ENCODE assay signal across 1 cellular context in genomic region chr1:205313681-205314308, GRCh38.
TF ChIP-seq lines count a peak whose summit lies in the region.

No MANE protein-coding gene starts in this region.

TF ChIP-seq in HepG2, 621 proteins besides CTCF, POLR2A, EP300 and RAD21:
- TF ChIP-seq ZNF687 (CRISPR knock-in tag; IDR thresholded peaks at IDR 0.05) (peak; percentile 37; the same call in 1 of the 2 replicates), DR1 (CRISPR knock-in tag; IDR thresholded peaks at IDR 0.05) (no peak), ZNF264 (CRISPR knock-in tag; IDR thresholded peaks at IDR 0.05) (no peak), SP4 (CRISPR knock-in tag; IDR thresholded peaks at IDR 0.05) (no peak), ZFY (CRISPR knock-in tag; IDR thresholded peaks at IDR 0.05) (no peak), ZBTB10 (CRISPR knock-in tag; IDR thresholded peaks at IDR 0.05; ENCODE audit: borderline replicate concordance) (no peak), ZNF790 (CRISPR knock-in tag; IDR thresholded peaks at IDR 0.05; ENCODE audit: borderline replicate concordance) (no peak), SMC3 (IDR thresholded peaks at IDR 0.05; ENCODE audit: low read length) (no peak), STAG1 (CRISPR knock-in tag; IDR thresholded peaks at IDR 0.05) (no peak), ZBTB21 (CRISPR knock-in tag; IDR thresholded peaks at IDR 0.05) (no peak), ZNF282 (IDR thresholded peaks at IDR 0.05; ENCODE audit: partially characterized antibody) (no peak), ELK4 (CRISPR knock-in tag; IDR thresholded peaks at IDR 0.05; ENCODE audit: borderline replicate concordance) (no peak), SPEN (CRISPR knock-in tag; IDR thresholded peaks at IDR 0.05; ENCODE audit: low read depth) (no peak), ZNF781 (CRISPR knock-in tag; IDR thresholded peaks at IDR 0.05; ENCODE audit: borderline replicate concordance, not compliant biosample characterization) (no peak), MZF1 (CRISPR knock-in tag; IDR thresholded peaks at IDR 0.05; ENCODE audit: borderline replicate concordance) (no peak), NCOA2 (CRISPR knock-in tag; IDR thresholded peaks at IDR 0.05) (0 out of 2 replicates have a peak, but pooled peaks have one; percentile 46), ZNF281 (CRISPR knock-in tag; IDR thresholded peaks at IDR 0.05; ENCODE audit: borderline replicate concordance) (peak; percentile 36; the same call in 1 of the 2 replicates), ZNF512B (CRISPR knock-in tag; IDR thresholded peaks at IDR 0.05; ENCODE audit: borderline replicate concordance) (no peak), FOXA1 (IDR thresholded peaks at IDR 0.05) (no peak), FOXA1 (CRISPR knock-in tag; IDR thresholded peaks at IDR 0.05) (0 out of 2 replicates have a peak, but pooled peaks have one; percentile 16), ZNF207 (IDR thresholded peaks at IDR 0.05; ENCODE audit: borderline replicate concordance) (no peak), STAT5B (CRISPR knock-in tag; IDR thresholded peaks at IDR 0.05) (no peak), TBP (CRISPR knock-in tag; IDR thresholded peaks at IDR 0.05) (no peak), HHEX (CRISPR knock-in tag; IDR thresholded peaks at IDR 0.05) (no peak), XRCC5 (optimal IDR thresholded peaks at IDR 0.05; ENCODE audit: low read length) (no peak), ZNF329 (CRISPR knock-in tag; IDR thresholded peaks at IDR 0.05; ENCODE audit: low read depth) (no peak), ZBTB33 (CRISPR knock-in tag; IDR thresholded peaks at IDR 0.05) (0 out of 2 replicates have a peak, but pooled peaks have one; percentile 27), PAXIP1 (CRISPR knock-in tag; conservative IDR thresholded peaks at IDR 0.05) (0 out of 2 replicates have a peak, but pooled peaks have one; percentile 19), LBX2 (CRISPR knock-in tag; IDR thresholded peaks at IDR 0.05; ENCODE audit: borderline replicate concordance) (no peak), FOXA3 (CRISPR knock-in tag; IDR thresholded peaks at IDR 0.05) (peak; percentile 43; the same call in 1 of the 2 replicates), ARID5B (CRISPR knock-in tag; IDR thresholded peaks at IDR 0.05) (0 out of 2 replicates have a peak, but pooled peaks have one; percentile 41)
